10 cellular contexts compared by ENCODE assay signal in the genomic region with DNA sequence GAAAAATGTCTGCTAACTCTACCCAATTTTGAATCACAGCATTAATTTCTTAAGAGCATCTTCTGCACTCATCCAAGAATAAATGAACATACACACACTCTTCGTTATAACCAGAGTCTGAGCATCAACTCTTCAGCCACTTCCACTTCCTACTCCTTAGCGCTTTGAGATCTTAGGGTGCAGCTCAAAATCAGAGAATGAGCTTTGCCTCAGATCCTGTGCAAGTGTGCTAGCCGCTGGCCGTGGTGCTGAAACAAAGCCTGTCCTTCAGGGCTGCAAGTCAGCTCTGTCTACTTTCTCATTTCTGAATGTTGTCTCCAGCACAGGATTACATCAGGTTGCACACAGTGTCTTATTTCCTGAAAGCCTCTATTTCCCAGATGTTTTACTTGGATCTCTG.
DNase-seq lines count a peak whose midpoint lies in the region; ATAC-seq and TF ChIP-seq lines count a peak whose summit lies in the region.
"Had no signal": no experiment of that assay in that cellular context is flagged by ENCODE, and none has a peak within 500 bp of the region (broad histone marks: within the 10 kb centered on the region; RNA-seq: fewer than 3 reads in every experiment).

No MANE protein-coding gene starts in this region.

- H3K4me3 ChIP-seq in Karpas-422 (ENCODE audit: low read length) (no peak overlapping the region), right lobe of liver (no peak overlapping the region), smooth muscle cell (no peak overlapping the region)

- H3K27me3 ChIP-seq in Karpas-422 (ENCODE audit: low read length) (no peaks in the 10 kb centered on the region), right lobe of liver (no peaks in the 10 kb centered on the region), smooth muscle cell (ENCODE audit: low read depth) (no peaks in the 10 kb centered on the region)

- H3K36me3 ChIP-seq in Karpas-422 (ENCODE audit: insufficient read depth, low read length) (no peaks in the 10 kb centered on the region), right lobe of liver (no peaks in the 10 kb centered on the region), smooth muscle cell (ENCODE audit: low read depth) (no peaks in the 10 kb centered on the region)

- TF ChIP-seq CTCF in right lobe of liver (IDR thresholded peaks at IDR 0.05) (no peak), smooth muscle cell (IDR thresholded peaks at IDR 0.05; ENCODE audit: borderline replicate concordance, insufficient read depth, poor library complexity, severe bottlenecking) (no peak)

- H4K20me1 ChIP-seq in Karpas-422 (ENCODE audit: insufficient read depth, low read depth, low read length) (no peaks in the 10 kb centered on the region), smooth muscle cell (ENCODE audit: low read depth) (no peaks in the 10 kb centered on the region)

- peak in 3 of 4 donors; percentile 18 to 25 (median 19) for ATAC-seq in right lobe of liver
- ATAC-seq in GM19035 (IDR thresholded peaks at IDR 0.05; ENCODE audit: unreplicated experiment) = no peak
- ATAC-seq: activated naive CD4-positive, alpha-beta T cell treated with anti-CD3 and anti-CD28 coated beads, Interleukin-2, amount 50 U/mL, for 72 hours had no signal

- H3K4me2 ChIP-seq in Karpas-422 (ENCODE audit: low read depth, low read length, poor library complexity, severe bottlenecking) (no peak overlapping the region), smooth muscle cell (no peak overlapping the region)

- no peak overlapping the region for H3K27ac ChIP-seq in Karpas-422 (ENCODE audit: low read length)
- no peak overlapping the region for H3K27ac ChIP-seq in right lobe of liver
- no peak overlapping the region for H3K27ac ChIP-seq in smooth muscle cell (ENCODE audit: low read depth)

- no peak overlapping the region for H2AFZ ChIP-seq in Karpas-422 (ENCODE audit: low read length)
- no peak overlapping the region for H2AFZ ChIP-seq in smooth muscle cell (ENCODE audit: low read depth)

- H3K4me1 ChIP-seq in Karpas-422 (ENCODE audit: low read length) (no peaks in the 10 kb centered on the region), right lobe of liver (no peaks in the 10 kb centered on the region), smooth muscle cell (ENCODE audit: low read depth) (no peaks in the 10 kb centered on the region)

- WGBS in right lobe of liver (ENCODE audit: insufficient coverage, low coverage, low lambda C conversion rate, missing lambda C conversion rate) = 11% methylated on average over 4 of the region's 4 CpGs
- 30% methylated on average over 4 of the region's 4 CpGs for WGBS in smooth muscle cell (ENCODE audit: low lambda C conversion rate)

- H3F3A ChIP-seq in smooth muscle cell (ENCODE audit: low read depth) = no peaks in the 10 kb centered on the region

- TF ChIP-seq POLR2A in right lobe of liver (IDR thresholded peaks at IDR 0.05) = no peak

- intact Hi-C loops in right lobe of liver (cut with DNase I) = no loop called here

- H3K9me3 ChIP-seq in Karpas-422 (ENCODE audit: low read length) (no peaks in the 10 kb centered on the region), right lobe of liver (no peaks in the 10 kb centered on the region), smooth muscle cell (replicated peaks; ENCODE audit: low read depth) (no peaks in the 10 kb centered on the region)

- H3K9ac ChIP-seq in Karpas-422 (ENCODE audit: low read length) = no peak overlapping the region
- H3K9ac ChIP-seq in smooth muscle cell (ENCODE audit: low read depth) = no peak overlapping the region

- DNase-seq in GM03348 (ENCODE audit: low spot score) (peak; percentile 34), Karpas-422 (peak; percentile 79), amniotic epithelial cell (ENCODE audit: low read depth) (peak; percentile 11), right lobe of liver (peak in 2 of 3 donors; percentile 40 to 58), smooth muscle cell (lab: John Stamatoyannopoulos, UW; ENCODE audit: unreplicated experiment) (no peak), occipital lobe (lab: John Stamatoyannopoulos, UW) (no peak), NCI-H524 treated with DMSO at 0.1 percent for 48 hours (lab: John Stamatoyannopoulos, UW) (no peak)
- DNase-seq: NCI-H345 had no signal

- H3K79me2 ChIP-seq in Karpas-422 (ENCODE audit: low read length) (no peaks in the 10 kb centered on the region), smooth muscle cell (ENCODE audit: low read depth) (no peaks in the 10 kb centered on the region)

- H3K9me2 ChIP-seq in Karpas-422 (replicated peaks; ENCODE audit: insufficient read depth, low read length) = no peaks in the 10 kb centered on the region

Comparison
In these comparisons a context has a peak if more than half of its experiments do, and no peak if none do; other contexts are left out.
1. DNase-seq: peak in GM03348 (single experiment), Karpas-422 (single experiment), amniotic epithelial cell (single experiment) and right lobe of liver (2 of 3); none in smooth muscle cell (single experiment), occipital lobe (single experiment) and NCI-H524 treated with DMSO at 0.1 percent for 48 hours (single experiment).